ENCODE assay signal across 1 cellular context in the genomic region with DNA sequence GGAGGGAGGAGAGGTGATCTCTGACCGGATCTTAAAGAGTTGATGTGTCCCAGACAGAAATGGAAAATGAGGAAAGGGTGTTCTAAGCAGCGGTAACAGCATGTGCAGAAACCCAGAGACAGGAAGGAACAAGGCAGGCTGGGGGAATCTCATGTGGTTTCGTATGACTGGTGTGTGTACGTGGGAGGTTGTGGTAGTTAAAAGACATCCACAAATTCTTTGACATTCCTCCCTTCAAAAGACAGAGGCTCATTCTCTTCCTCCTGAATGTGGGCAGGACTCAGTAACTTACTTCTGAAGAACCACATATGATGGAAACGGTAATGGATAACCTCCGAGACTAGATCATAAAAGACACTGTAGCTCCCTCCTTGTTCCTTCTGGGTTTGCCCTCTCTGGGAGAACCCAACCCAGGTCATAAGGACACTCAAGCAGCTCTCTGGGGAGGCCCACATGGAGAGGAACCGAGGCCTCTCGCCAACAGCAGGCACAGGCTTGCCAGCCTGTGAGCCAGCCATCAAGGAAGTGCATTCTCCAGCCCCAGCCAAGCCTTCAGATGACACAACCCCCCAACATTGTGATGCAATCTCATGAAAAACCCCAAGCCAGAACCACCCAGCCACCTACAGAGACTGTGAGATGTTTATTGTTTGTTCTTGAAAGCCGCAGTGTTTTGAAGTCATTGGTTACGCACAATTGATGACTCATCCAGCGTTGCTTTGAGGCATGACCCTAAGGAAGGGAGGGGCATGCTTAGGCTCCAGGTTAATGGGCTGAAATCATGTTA.
TF ChIP-seq lines count a peak whose summit lies in the region.

No MANE protein-coding gene starts in this region.

TF ChIP-seq in K562, 482 proteins besides CTCF, POLR2A, EP300 and RAD21 (continued from another document and continues in another):
- TF ChIP-seq NFE2L1 (tag; IDR thresholded peaks at IDR 0.05; ENCODE audit: borderline replicate concordance, low read depth), result no peak
- TF ChIP-seq, protein P1, sequence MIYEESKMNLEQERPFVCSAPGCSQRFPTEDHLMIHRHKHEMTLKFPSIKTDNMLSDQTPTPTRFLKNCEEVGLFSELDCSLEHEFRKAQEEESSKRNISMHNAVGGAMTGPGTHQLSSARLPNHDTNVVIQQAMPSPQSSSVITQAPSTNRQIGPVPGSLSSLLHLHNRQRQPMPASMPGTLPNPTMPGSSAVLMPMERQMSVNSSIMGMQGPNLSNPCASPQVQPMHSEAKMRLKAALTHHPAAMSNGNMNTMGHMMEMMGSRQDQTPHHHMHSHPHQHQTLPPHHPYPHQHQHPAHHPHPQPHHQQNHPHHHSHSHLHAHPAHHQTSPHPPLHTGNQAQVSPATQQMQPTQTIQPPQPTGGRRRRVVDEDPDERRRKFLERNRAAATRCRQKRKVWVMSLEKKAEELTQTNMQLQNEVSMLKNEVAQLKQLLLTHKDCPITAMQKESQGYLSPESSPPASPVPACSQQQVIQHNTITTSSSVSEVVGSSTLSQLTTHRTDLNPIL (CRISPR knock-in tag; IDR thresholded peaks at IDR 0.05), result no peak
- TF ChIP-seq ZFPM2 (CRISPR knock-in tag; IDR thresholded peaks at IDR 0.05), result no peak
- no peak for TF ChIP-seq HMGN3 (IDR thresholded peaks at IDR 0.05; ENCODE audit: borderline replicate concordance, extremely low read depth, insufficient read length, low read depth, low read length)
- TF ChIP-seq STAT5B (CRISPR knock-in tag; IDR thresholded peaks at IDR 0.05), result no peak
- no peak for TF ChIP-seq ZNF77 (CRISPR knock-in tag; IDR thresholded peaks at IDR 0.05)
- TF ChIP-seq IRF2 (CRISPR knock-in tag; IDR thresholded peaks at IDR 0.05), result no peak
- no peak for TF ChIP-seq ZC3H4 (CRISPR knock-in tag; IDR thresholded peaks at IDR 0.05; ENCODE audit: borderline replicate concordance)
- TF ChIP-seq CBFA2T3 (IDR thresholded peaks at IDR 0.05), result no peak
- peak; percentile 36; the same call in 1 of the 2 replicates for TF ChIP-seq RBFOX2 (IDR thresholded peaks at IDR 0.05; ENCODE audit: low read depth, low read length)
- peak; percentile 96 for TF ChIP-seq CEBPG (CRISPR knock-in tag; IDR thresholded peaks at IDR 0.05)
- peak; percentile 67 to 99 for TF ChIP-seq CEBPG (tag; conservative IDR thresholded peaks at IDR 0.05 in 1 of 2, IDR thresholded peaks at IDR 0.05 in 1 of 2)
- no peak; the same call in 1 of the 2 replicates for TF ChIP-seq LEF1 (IDR thresholded peaks at IDR 0.05)
- no peak for TF ChIP-seq HNRNPK (IDR thresholded peaks at IDR 0.05; ENCODE audit: low read depth, low read length, poor library complexity, severe bottlenecking)
- no peak for TF ChIP-seq CHD2 (IDR thresholded peaks at IDR 0.05; ENCODE audit: low read depth, low read length)
- TF ChIP-seq ZNF217 (CRISPR knock-in tag; IDR thresholded peaks at IDR 0.05), result no peak
- no peak for TF ChIP-seq ZNF140 (CRISPR knock-in tag; IDR thresholded peaks at IDR 0.05)
- TF ChIP-seq ZNF444 (CRISPR knock-in tag; IDR thresholded peaks at IDR 0.05), result no peak
- TF ChIP-seq MAZ (CRISPR knock-in tag; conservative IDR thresholded peaks at IDR 0.05 in 1 of 2, IDR thresholded peaks at IDR 0.05 in 1 of 2), result no peak
- TF ChIP-seq ZNF232 (CRISPR knock-in tag; IDR thresholded peaks at IDR 0.05), result no peak
- TF ChIP-seq, protein P2, sequence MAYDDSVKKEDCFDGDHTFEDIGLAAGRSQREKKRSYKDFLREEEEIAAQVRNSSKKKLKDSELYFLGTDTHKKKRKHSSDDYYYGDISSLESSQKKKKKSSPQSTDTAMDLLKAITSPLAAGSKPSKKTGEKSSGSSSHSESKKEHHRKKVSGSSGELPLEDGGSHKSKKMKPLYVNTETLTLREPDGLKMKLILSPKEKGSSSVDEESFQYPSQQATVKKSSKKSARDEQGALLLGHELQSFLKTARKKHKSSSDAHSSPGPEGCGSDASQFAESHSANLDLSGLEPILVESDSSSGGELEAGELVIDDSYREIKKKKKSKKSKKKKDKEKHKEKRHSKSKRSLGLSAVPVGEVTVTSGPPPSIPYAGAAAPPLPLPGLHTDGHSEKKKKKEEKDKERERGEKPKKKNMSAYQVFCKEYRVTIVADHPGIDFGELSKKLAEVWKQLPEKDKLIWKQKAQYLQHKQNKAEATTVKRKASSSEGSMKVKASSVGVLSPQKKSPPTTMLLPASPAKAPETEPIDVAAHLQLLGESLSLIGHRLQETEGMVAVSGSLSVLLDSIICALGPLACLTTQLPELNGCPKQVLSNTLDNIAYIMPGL (CRISPR knock-in tag; IDR thresholded peaks at IDR 0.05), result no peak
- TF ChIP-seq FOSL1 (tag; conservative IDR thresholded peaks at IDR 0.05), result peak; percentile 87
- TF ChIP-seq, protein P3, sequence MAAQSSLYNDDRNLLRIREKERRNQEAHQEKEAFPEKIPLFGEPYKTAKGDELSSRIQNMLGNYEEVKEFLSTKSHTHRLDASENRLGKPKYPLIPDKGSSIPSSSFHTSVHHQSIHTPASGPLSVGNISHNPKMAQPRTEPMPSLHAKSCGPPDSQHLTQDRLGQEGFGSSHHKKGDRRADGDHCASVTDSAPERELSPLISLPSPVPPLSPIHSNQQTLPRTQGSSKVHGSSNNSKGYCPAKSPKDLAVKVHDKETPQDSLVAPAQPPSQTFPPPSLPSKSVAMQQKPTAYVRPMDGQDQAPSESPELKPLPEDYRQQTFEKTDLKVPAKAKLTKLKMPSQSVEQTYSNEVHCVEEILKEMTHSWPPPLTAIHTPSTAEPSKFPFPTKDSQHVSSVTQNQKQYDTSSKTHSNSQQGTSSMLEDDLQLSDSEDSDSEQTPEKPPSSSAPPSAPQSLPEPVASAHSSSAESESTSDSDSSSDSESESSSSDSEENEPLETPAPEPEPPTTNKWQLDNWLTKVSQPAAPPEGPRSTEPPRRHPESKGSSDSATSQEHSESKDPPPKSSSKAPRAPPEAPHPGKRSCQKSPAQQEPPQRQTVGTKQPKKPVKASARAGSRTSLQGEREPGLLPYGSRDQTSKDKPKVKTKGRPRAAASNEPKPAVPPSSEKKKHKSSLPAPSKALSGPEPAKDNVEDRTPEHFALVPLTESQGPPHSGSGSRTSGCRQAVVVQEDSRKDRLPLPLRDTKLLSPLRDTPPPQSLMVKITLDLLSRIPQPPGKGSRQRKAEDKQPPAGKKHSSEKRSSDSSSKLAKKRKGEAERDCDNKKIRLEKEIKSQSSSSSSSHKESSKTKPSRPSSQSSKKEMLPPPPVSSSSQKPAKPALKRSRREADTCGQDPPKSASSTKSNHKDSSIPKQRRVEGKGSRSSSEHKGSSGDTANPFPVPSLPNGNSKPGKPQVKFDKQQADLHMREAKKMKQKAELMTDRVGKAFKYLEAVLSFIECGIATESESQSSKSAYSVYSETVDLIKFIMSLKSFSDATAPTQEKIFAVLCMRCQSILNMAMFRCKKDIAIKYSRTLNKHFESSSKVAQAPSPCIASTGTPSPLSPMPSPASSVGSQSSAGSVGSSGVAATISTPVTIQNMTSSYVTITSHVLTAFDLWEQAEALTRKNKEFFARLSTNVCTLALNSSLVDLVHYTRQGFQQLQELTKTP (IDR thresholded peaks at IDR 0.05; ENCODE audit: low read depth in 1 of 2, partially characterized antibody in 2 of 2), result peak in 1 of 2 experiments; percentile 50
- 0 out of 2 replicates have a peak, but pooled peaks have one; percentile 23 for TF ChIP-seq NBN (IDR thresholded peaks at IDR 0.05; ENCODE audit: low read depth)
- TF ChIP-seq PRPF4 (IDR thresholded peaks at IDR 0.05; ENCODE audit: insufficient read depth, low read depth, low read length, poor library complexity, severe bottlenecking), result no peak
- peak; percentile 36; the same call in 1 of the 2 replicates for TF ChIP-seq EP400 (IDR thresholded peaks at IDR 0.05)
- TF ChIP-seq, protein P4, sequence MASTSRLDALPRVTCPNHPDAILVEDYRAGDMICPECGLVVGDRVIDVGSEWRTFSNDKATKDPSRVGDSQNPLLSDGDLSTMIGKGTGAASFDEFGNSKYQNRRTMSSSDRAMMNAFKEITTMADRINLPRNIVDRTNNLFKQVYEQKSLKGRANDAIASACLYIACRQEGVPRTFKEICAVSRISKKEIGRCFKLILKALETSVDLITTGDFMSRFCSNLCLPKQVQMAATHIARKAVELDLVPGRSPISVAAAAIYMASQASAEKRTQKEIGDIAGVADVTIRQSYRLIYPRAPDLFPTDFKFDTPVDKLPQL (IDR thresholded peaks at IDR 0.05; ENCODE audit: extremely low read depth, insufficient read length), result no peak
- TF ChIP-seq FOXA1 (IDR thresholded peaks at IDR 0.05; ENCODE audit: borderline replicate concordance), result no peak
- TF ChIP-seq RBBP5 (IDR thresholded peaks at IDR 0.05; ENCODE audit: borderline replicate concordance, insufficient read depth, low read length, poor library complexity, severe bottlenecking), result no peak
- TF ChIP-seq, protein P5, sequence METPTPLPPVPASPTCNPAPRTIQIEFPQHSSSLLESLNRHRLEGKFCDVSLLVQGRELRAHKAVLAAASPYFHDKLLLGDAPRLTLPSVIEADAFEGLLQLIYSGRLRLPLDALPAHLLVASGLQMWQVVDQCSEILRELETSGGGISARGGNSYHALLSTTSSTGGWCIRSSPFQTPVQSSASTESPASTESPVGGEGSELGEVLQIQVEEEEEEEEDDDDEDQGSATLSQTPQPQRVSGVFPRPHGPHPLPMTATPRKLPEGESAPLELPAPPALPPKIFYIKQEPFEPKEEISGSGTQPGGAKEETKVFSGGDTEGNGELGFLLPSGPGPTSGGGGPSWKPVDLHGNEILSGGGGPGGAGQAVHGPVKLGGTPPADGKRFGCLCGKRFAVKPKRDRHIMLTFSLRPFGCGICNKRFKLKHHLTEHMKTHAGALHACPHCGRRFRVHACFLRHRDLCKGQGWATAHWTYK (CRISPR knock-in tag; IDR thresholded peaks at IDR 0.05), result no peak
- 0 out of 2 replicates have a peak, but pooled peaks have one; percentile 18 for TF ChIP-seq SMAD4 (CRISPR knock-in tag; conservative IDR thresholded peaks at IDR 0.05)
- TF ChIP-seq ZC3H11A (IDR thresholded peaks at IDR 0.05; ENCODE audit: low read depth, low read length), result no peak
- TF ChIP-seq, protein P6, sequence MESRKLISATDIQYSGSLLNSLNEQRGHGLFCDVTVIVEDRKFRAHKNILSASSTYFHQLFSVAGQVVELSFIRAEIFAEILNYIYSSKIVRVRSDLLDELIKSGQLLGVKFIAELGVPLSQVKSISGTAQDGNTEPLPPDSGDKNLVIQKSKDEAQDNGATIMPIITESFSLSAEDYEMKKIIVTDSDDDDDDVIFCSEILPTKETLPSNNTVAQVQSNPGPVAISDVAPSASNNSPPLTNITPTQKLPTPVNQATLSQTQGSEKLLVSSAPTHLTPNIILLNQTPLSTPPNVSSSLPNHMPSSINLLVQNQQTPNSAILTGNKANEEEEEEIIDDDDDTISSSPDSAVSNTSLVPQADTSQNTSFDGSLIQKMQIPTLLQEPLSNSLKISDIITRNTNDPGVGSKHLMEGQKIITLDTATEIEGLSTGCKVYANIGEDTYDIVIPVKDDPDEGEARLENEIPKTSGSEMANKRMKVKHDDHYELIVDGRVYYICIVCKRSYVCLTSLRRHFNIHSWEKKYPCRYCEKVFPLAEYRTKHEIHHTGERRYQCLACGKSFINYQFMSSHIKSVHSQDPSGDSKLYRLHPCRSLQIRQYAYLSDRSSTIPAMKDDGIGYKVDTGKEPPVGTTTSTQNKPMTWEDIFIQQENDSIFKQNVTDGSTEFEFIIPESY (CRISPR knock-in tag; IDR thresholded peaks at IDR 0.05), result no peak
- TF ChIP-seq, protein P7, sequence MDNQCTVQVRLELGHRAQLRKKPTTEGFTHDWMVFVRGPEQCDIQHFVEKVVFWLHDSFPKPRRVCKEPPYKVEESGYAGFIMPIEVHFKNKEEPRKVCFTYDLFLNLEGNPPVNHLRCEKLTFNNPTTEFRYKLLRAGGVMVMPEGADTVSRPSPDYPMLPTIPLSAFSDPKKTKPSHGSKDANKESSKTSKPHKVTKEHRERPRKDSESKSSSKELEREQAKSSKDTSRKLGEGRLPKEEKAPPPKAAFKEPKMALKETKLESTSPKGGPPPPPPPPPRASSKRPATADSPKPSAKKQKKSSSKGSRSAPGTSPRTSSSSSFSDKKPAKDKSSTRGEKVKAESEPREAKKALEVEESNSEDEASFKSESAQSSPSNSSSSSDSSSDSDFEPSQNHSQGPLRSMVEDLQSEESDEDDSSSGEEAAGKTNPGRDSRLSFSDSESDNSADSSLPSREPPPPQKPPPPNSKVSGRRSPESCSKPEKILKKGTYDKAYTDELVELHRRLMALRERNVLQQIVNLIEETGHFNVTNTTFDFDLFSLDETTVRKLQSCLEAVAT (IDR thresholded peaks at IDR 0.05), result no peak
- no peak for TF ChIP-seq CCNT2 (IDR thresholded peaks at IDR 0.05; ENCODE audit: borderline replicate concordance, extremely low read depth, insufficient read length, low read depth, low read length)
- TF ChIP-seq, protein P8, sequence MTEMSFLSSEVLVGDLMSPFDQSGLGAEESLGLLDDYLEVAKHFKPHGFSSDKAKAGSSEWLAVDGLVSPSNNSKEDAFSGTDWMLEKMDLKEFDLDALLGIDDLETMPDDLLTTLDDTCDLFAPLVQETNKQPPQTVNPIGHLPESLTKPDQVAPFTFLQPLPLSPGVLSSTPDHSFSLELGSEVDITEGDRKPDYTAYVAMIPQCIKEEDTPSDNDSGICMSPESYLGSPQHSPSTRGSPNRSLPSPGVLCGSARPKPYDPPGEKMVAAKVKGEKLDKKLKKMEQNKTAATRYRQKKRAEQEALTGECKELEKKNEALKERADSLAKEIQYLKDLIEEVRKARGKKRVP (CRISPR knock-in tag; IDR thresholded peaks at IDR 0.05), result peak; percentile 74
- TF ChIP-seq ZNF121 (CRISPR knock-in tag; conservative IDR thresholded peaks at IDR 0.05), result no peak
- no peak for TF ChIP-seq MEF2A (IDR thresholded peaks at IDR 0.05; ENCODE audit: control insufficient read depth, low read depth, low read length)
- TF ChIP-seq, protein P9, sequence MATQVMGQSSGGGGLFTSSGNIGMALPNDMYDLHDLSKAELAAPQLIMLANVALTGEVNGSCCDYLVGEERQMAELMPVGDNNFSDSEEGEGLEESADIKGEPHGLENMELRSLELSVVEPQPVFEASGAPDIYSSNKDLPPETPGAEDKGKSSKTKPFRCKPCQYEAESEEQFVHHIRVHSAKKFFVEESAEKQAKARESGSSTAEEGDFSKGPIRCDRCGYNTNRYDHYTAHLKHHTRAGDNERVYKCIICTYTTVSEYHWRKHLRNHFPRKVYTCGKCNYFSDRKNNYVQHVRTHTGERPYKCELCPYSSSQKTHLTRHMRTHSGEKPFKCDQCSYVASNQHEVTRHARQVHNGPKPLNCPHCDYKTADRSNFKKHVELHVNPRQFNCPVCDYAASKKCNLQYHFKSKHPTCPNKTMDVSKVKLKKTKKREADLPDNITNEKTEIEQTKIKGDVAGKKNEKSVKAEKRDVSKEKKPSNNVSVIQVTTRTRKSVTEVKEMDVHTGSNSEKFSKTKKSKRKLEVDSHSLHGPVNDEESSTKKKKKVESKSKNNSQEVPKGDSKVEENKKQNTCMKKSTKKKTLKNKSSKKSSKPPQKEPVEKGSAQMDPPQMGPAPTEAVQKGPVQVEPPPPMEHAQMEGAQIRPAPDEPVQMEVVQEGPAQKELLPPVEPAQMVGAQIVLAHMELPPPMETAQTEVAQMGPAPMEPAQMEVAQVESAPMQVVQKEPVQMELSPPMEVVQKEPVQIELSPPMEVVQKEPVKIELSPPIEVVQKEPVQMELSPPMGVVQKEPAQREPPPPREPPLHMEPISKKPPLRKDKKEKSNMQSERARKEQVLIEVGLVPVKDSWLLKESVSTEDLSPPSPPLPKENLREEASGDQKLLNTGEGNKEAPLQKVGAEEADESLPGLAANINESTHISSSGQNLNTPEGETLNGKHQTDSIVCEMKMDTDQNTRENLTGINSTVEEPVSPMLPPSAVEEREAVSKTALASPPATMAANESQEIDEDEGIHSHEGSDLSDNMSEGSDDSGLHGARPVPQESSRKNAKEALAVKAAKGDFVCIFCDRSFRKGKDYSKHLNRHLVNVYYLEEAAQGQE (CRISPR knock-in tag; IDR thresholded peaks at IDR 0.05; ENCODE audit: low read depth), result no peak
- TF ChIP-seq ZEB2 (IDR thresholded peaks at IDR 0.05), result peak; percentile 52; the same call in 1 of the 2 replicates
- no peak for TF ChIP-seq TCFL5 (CRISPR knock-in tag; conservative IDR thresholded peaks at IDR 0.05)
